9 cellular contexts compared by ENCODE assay signal in the genomic region with DNA sequence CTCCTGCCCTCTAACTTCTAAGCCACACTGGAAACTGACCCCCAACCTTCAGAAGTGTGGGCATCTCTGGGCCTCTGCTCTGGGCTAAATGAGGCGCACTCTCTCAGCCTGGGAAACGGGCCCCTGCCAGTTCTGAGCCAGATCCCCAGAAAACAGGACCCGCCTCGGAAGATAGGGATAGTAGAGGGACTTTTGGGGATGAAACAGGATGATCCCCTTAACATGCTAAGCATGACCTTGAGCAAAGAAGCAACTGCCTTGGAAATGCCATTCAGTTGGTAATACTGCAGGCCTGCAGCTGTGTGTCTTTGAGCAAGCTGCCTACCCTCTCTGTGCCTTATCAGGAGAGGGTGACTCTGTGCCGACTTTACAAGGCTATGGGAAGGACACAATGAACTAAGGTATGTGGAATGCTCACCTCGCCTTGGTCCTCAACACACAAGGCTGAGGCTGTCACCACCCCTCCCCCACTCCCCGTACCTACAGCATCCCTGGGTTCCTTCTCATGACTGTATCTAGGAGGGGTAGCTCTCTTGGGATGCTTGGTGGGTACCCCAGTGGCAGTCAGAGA. TPM values are rescaled to one million over a fixed set of nuclear protein-coding genes. Genes with fewer than 3 reads are reported as not detected.
A peak's percentile ranks its signal among the peaks of the same experiment; 100 is the strongest.
DNase-seq lines count a peak whose midpoint lies in the region; ATAC-seq and TF ChIP-seq lines count a peak whose summit lies in the region.
"Had no signal": no experiment of that assay in that cellular context is flagged by ENCODE, and none has a peak within 500 bp of the region (broad histone marks: within the 10 kb centered on the region; RNA-seq: fewer than 3 reads in every experiment).

No MANE protein-coding gene starts in this region.

- DNase-seq in LHCN-M2 (ENCODE audit: low read depth) (peak; percentile 39), chondrocyte (ENCODE audit: low spot score) (no peak), mesenchymal stem cell (no peak), thyroid gland (no peak), NOMO-1 treated with dmso at 0.1 percent for 144 hours (lab: John Stamatoyannopoulos, UW; ENCODE audit: unreplicated experiment) (no peak), OCI-LY7 (ENCODE audit: low spot score) (no peak)
- DNase-seq: activated CD4-positive, alpha-beta T cell treated with anti-CD3 and anti-CD28 coated beads for 36 hours; stimulated activated naive CD8-positive, alpha-beta T cell treated with anti-CD3 and anti-CD28 coated beads, Interleukin-15, Interleukin-2, amounts not matched to agents 100 U/mL and 50 U/mL, for 24 hours had no signal

- no peaks in the 10 kb centered on the region; the same call in 1 of the 2 replicates for H4K20me1 ChIP-seq in OCI-LY7 (ENCODE audit: insufficient read depth, low read length)

- POLR2A ChIA-PET in OCI-LY7 (lab: Charles Lee): no interaction called here

- H3K27me3 ChIP-seq in mesenchymal stem cell (ENCODE audit: control insufficient read depth in 1 of 2, insufficient read depth in 1 of 2, low read length in 2 of 2): no peaks in the 10 kb centered on the region
- H3K27me3 ChIP-seq in thyroid gland: no peaks in the 10 kb centered on the region

- H3K23ac ChIP-seq in mesenchymal stem cell (ENCODE audit: low read length in 2 of 2): no peak overlapping the region

- no peaks in the 10 kb centered on the region for H3K79me1 ChIP-seq in mesenchymal stem cell (replicated peaks; ENCODE audit: low read length, poor library complexity, severe bottlenecking)

- H3K27ac ChIP-seq in mesenchymal stem cell (ENCODE audit: low read length, poor library complexity, severe bottlenecking) (peak overlapping the region; percentile 70), thyroid gland (peak overlapping the region; percentile 64 to 82 (median 66)), OCI-LY7 (ENCODE audit: low read depth, low read length, poor library complexity, severe bottlenecking) (no peak overlapping the region)

- H3K9me3 Mint-ChIP-seq in chondrocyte (ENCODE audit: low read depth): no peaks in the 10 kb centered on the region

- peak overlapping the region in 1 of 2 experiments; percentile 26 for H3K4me3 ChIP-seq in mesenchymal stem cell (ENCODE audit: insufficient read depth in 1 of 2, low read depth in 1 of 2, low read length in 2 of 2)
- no peak overlapping the region for H3K4me3 ChIP-seq in thyroid gland (replicated peaks in 1 of 3)
- H3K4me3 ChIP-seq in OCI-LY7 (ENCODE audit: low read depth, low read length, poor library complexity, severe bottlenecking): no peak overlapping the region

- no peaks in the 10 kb centered on the region for H3K9me3 ChIP-seq in mesenchymal stem cell (ENCODE audit: control insufficient read depth, low read length)
- no peaks in the 10 kb centered on the region for H3K9me3 ChIP-seq in thyroid gland
- no peaks in the 10 kb centered on the region for H3K9me3 ChIP-seq in OCI-LY7 (ENCODE audit: low read length)

- WGBS in mesenchymal stem cell: 64% methylated on average over 6 of the region's 7 CpGs
- 83 to 85% methylated on average over 7 of the region's 7 CpGs for WGBS in thyroid gland, 2 donors

- H4K8ac ChIP-seq in mesenchymal stem cell (ENCODE audit: low read length): no peak overlapping the region

- peaks cover 89% of the 10 kb centered on the region for H3K4me1 Mint-ChIP-seq in chondrocyte (ENCODE audit: low read depth)

- peaks cover 78% of the 10 kb centered on the region for H3K4me1 ChIP-seq in mesenchymal stem cell (ENCODE audit: control insufficient read depth, insufficient read depth, low read depth, low read length)
- H3K4me1 ChIP-seq in thyroid gland: peaks cover 55 to 74% of the 10 kb centered on the region in 2 donors
- H3K4me1 ChIP-seq in OCI-LY7 (ENCODE audit: insufficient read depth, low read length, poor library complexity, severe bottlenecking): no peaks in the 10 kb centered on the region

- no peak overlapping the region for H2AFZ ChIP-seq in mesenchymal stem cell (ENCODE audit: low read depth, low read length)
- no peak overlapping the region for H2AFZ ChIP-seq in OCI-LY7 (ENCODE audit: low read length)

- no peak overlapping the region for H2BK15ac ChIP-seq in mesenchymal stem cell (ENCODE audit: low read depth, poor library complexity, severe bottlenecking)

- no peak overlapping the region for H3K4me3 Mint-ChIP-seq in chondrocyte (ENCODE audit: unreplicated experiment)
- H3K4me3 Mint-ChIP-seq: activated CD4-positive, alpha-beta T cell treated with anti-CD3 and anti-CD28 coated beads for 36 hours had no signal

- H3K9me2 ChIP-seq in OCI-LY7 (ENCODE audit: insufficient read depth, low read length): no peaks in the 10 kb centered on the region

- no peaks in the 10 kb centered on the region for H3K27me3 Mint-ChIP-seq in chondrocyte (ENCODE audit: low read depth)
- H3K27me3 Mint-ChIP-seq: activated CD4-positive, alpha-beta T cell treated with anti-CD3 and anti-CD28 coated beads for 36 hours had no signal

- H3K14ac ChIP-seq in mesenchymal stem cell (ENCODE audit: low read length in 2 of 2): peak overlapping the region in 1 of 2 experiments; percentile 14

- CTCF ChIA-PET in OCI-LY7 (lab: Charles Lee; ENCODE audit: unreplicated experiment): no interaction called here

- H3K4ac ChIP-seq in mesenchymal stem cell (ENCODE audit: low read depth in 1 of 2, low read length in 2 of 2): peak overlapping the region; percentile 71 to 76

- H2BK120ac ChIP-seq in mesenchymal stem cell (ENCODE audit: low read depth, low read length): no peak overlapping the region

- peak overlapping the region; percentile 35 for H2AK5ac ChIP-seq in mesenchymal stem cell (ENCODE audit: low read length, severe bottlenecking)

- TF ChIP-seq CTCF in chondrocyte (IDR thresholded peaks at IDR 0.05): no peak
- no peak for TF ChIP-seq CTCF in thyroid gland (IDR thresholded peaks at IDR 0.05)
- no peak for TF ChIP-seq CTCF in OCI-LY7 (conservative IDR thresholded peaks at IDR 0.05; ENCODE audit: low read length)

- H3K27ac Mint-ChIP-seq in chondrocyte (ENCODE audit: unreplicated experiment): peak overlapping the region; percentile 84
- H3K27ac Mint-ChIP-seq: activated CD4-positive, alpha-beta T cell treated with anti-CD3 and anti-CD28 coated beads for 36 hours had no signal

- no TSS peak for BruUV-seq in OCI-LY7 (replicated peaks; lab: Mats Ljungman, UMichigan)

- peak overlapping the region; percentile 29 to 75 for H2BK12ac ChIP-seq in mesenchymal stem cell (ENCODE audit: low read length in 2 of 2)

- H3K4me2 ChIP-seq in mesenchymal stem cell (ENCODE audit: low read length, poor library complexity, severe bottlenecking) (peak overlapping the region; percentile 10), OCI-LY7 (ENCODE audit: low read length) (no peak overlapping the region)

- peak overlapping the region; percentile 90 for H4K91ac ChIP-seq in mesenchymal stem cell (ENCODE audit: low read length)

- H3K36me3 ChIP-seq in mesenchymal stem cell (ENCODE audit: control insufficient read depth in 1 of 2, insufficient read depth in 2 of 2, low read depth in 1 of 2, low read length in 2 of 2) (peaks cover 12 to 49% of the 10 kb centered on the region in 2 experiments), thyroid gland (no peaks in the 10 kb centered on the region), OCI-LY7 (ENCODE audit: insufficient read depth, low read length) (no peaks in the 10 kb centered on the region)

- H3K18ac ChIP-seq in mesenchymal stem cell (ENCODE audit: low read depth in 1 of 2, low read length in 2 of 2): peak overlapping the region; percentile 74 to 84

- no peak for TF ChIP-seq POLR2A in thyroid gland (IDR thresholded peaks at IDR 0.05)

- ATAC-seq in GM18909 (IDR thresholded peaks at IDR 0.05; ENCODE audit: poor library complexity, unreplicated experiment): no peak
- ATAC-seq: activated CD4-positive, alpha-beta T cell treated with anti-CD3 and anti-CD28 coated beads for 36 hours; stimulated activated naive CD8-positive, alpha-beta T cell treated with anti-CD3 and anti-CD28 coated beads, Interleukin-15, Interleukin-2, amounts not matched to agents 100 U/mL and 50 U/mL, for 24 hours had no signal

- H3K9ac ChIP-seq in mesenchymal stem cell (ENCODE audit: low read length): peak overlapping the region; percentile 63

- peak overlapping the region; percentile 21 for H2BK5ac ChIP-seq in mesenchymal stem cell (ENCODE audit: low read depth, low read length, poor library complexity, severe bottlenecking)

- intact Hi-C loops in thyroid gland (cut with DNase I): loop anchor here (5.0 kb wide), 1 partner anchor 136 kb away; no protein-coding TSS in a partner anchor
- intact Hi-C loops in OCI-LY7 (cut with micrococcal nuclease; ENCODE audit: unreplicated experiment): no loop called here

- H3K79me2 ChIP-seq in OCI-LY7 (ENCODE audit: insufficient read depth, low read depth, low read length): no peaks in the 10 kb centered on the region

- no peaks in the 10 kb centered on the region for H3K36me3 Mint-ChIP-seq in chondrocyte (ENCODE audit: low read depth)

RNA-seq across cellular contexts. Expression of a gene that starts 54.0 kb away (rescaled TPM):
- total RNA-seq in LHCN-M2 (2014; rRNA removed): 72.4 and 79.0 TPM in 2 replicates
- 138 TPM for polyA plus RNA-seq in LHCN-M2 (2012)
- 327 to 390 TPM (median 348 TPM) in 3 replicates for total RNA-seq in chondrocyte
- polyA plus RNA-seq in mesenchymal stem cell (2013, experiment 1 of 2): 120 TPM
- polyA plus RNA-seq in mesenchymal stem cell (2013, experiment 2 of 2): 113 TPM
- total RNA-seq in thyroid gland: 100 to 1,000 TPM in 2 of 4 donors, 10 to 100 TPM in 2; 45.3 to 178 (median 99.9) TPM
- total RNA-seq in OCI-LY7 (2014; rRNA removed; shearing (Covaris generic)): 22.7 and 30.2 TPM in 2 replicates
- 154 and 159 TPM in 2 replicates for total RNA-seq in OCI-LY7 (2022)
